Comparison of ENCODE assay signal across 9 cellular contexts in genomic region chr9:113993838-113994540, GRCh38.
A peak's percentile ranks its signal among the peaks of the same experiment; 100 is the strongest.
DNase-seq lines count a peak whose midpoint lies in the region; ATAC-seq and TF ChIP-seq lines count a peak whose summit lies in the region.
"Had no signal": no experiment of that assay in that cellular context is flagged by ENCODE, and none has a peak within 500 bp of the region (broad histone marks: within the 10 kb centered on the region; RNA-seq: fewer than 3 reads in every experiment).

No MANE protein-coding gene starts in this region.

- peak in 1 of 2 donors; percentile 29 for ATAC-seq in naive thymus-derived CD8-positive, alpha-beta T cell
- no peak for ATAC-seq in GM21825 (IDR thresholded peaks at IDR 0.05; ENCODE audit: unreplicated experiment)
- ATAC-seq: effector memory CD8-positive, alpha-beta T cell had no signal

- H3K27me3 ChIP-seq in BLaER1: no peaks in the 10 kb centered on the region
- no peaks in the 10 kb centered on the region for H3K27me3 ChIP-seq in mesendoderm (ENCODE audit: insufficient read depth, low read length, poor library complexity)

- peak overlapping the region; percentile 13; the same call in 1 of the 2 replicates for H3K27ac ChIP-seq in BLaER1
- no peak overlapping the region for H3K27ac ChIP-seq in mesendoderm (ENCODE audit: low read depth, low read length)

- H3K27ac Mint-ChIP-seq in naive thymus-derived CD8-positive, alpha-beta T cell: peak overlapping the region in 6 of 10 donors; percentile 27 to 84 (median 60)
- H3K27ac Mint-ChIP-seq: effector memory CD8-positive, alpha-beta T cell had no signal

- H3K18ac ChIP-seq in mesendoderm (ENCODE audit: low read length): no peak overlapping the region

- peak overlapping the region; percentile 92 for H3K4me2 ChIP-seq in BLaER1
- H3K4me2 ChIP-seq in mesendoderm (ENCODE audit: low read length): no peak overlapping the region

- no peak overlapping the region for H3K4ac ChIP-seq in mesendoderm (ENCODE audit: low read depth, low read length)

- peaks cover 0 to 10% (median 0%) of the 10 kb centered on the region in 3 donors for H3K36me3 Mint-ChIP-seq in naive thymus-derived CD8-positive, alpha-beta T cell

- WGBS in mesendoderm (ENCODE audit: extremely low coverage, insufficient coverage, low lambda C conversion rate): no CpG with 5 or more reads among the region's 14 CpGs

- H2BK15ac ChIP-seq in mesendoderm (replicated peaks; ENCODE audit: low read depth): no peak overlapping the region

- no peak overlapping the region for H3K4me3 Mint-ChIP-seq in naive thymus-derived CD8-positive, alpha-beta T cell
- H3K4me3 Mint-ChIP-seq: effector memory CD8-positive, alpha-beta T cell had no signal

- POLR2A ChIA-PET in naive thymus-derived CD8-positive, alpha-beta T cell (lab: Charles Lee): no interaction called here

- H2BK5ac ChIP-seq in mesendoderm (ENCODE audit: low read length): no peak overlapping the region

- H3K36me3 ChIP-seq in BLaER1: peaks cover 79% of the 10 kb centered on the region
- H3K36me3 ChIP-seq in mesendoderm (ENCODE audit: control insufficient read depth, insufficient read depth, low read length): no peaks in the 10 kb centered on the region

- no peak overlapping the region for H3K56ac ChIP-seq in mesendoderm (ENCODE audit: low read length)

- no peak for TF ChIP-seq CTCF in GM20000 (IDR thresholded peaks at IDR 0.05; ENCODE audit: extremely low read depth, missing control alignments)

- peaks cover 14 to 28% (median 18%) of the 10 kb centered on the region in 4 donors for H3K4me1 Mint-ChIP-seq in naive thymus-derived CD8-positive, alpha-beta T cell

- H3K9me3 ChIP-seq in BLaER1: no peaks in the 10 kb centered on the region

- no peak overlapping the region for H3K4me3 ChIP-seq in BLaER1
- no peak overlapping the region for H3K4me3 ChIP-seq in mesendoderm (ENCODE audit: low read length)

- H3K27me3 Mint-ChIP-seq in naive thymus-derived CD8-positive, alpha-beta T cell: no peaks in the 10 kb centered on the region

- DNase-seq in NCI-H2196 (lab: John Stamatoyannopoulos, UW; ENCODE audit: unreplicated experiment): peak; percentile 90
- DNase-seq in dermis microvascular lymphatic vessel endothelial cell (ENCODE audit: low read depth in 2 of 2): peak; percentile 82 to 95
- DNase-seq in naive thymus-derived CD8-positive, alpha-beta T cell: no peak
- DNase-seq in islet precursor cell: no peak
- no peak for DNase-seq in GM20000 (ENCODE audit: low spot score)
- no peak for DNase-seq in mesendoderm
- DNase-seq: effector memory CD8-positive, alpha-beta T cell had no signal

- H3K9me3 Mint-ChIP-seq in naive thymus-derived CD8-positive, alpha-beta T cell: no peaks in the 10 kb centered on the region
- H3K9me3 Mint-ChIP-seq: effector memory CD8-positive, alpha-beta T cell had no signal

- no peak overlapping the region for H2AK5ac ChIP-seq in mesendoderm (ENCODE audit: low read length)

- H3K79me2 ChIP-seq in mesendoderm (ENCODE audit: control insufficient read depth, insufficient read depth, low read length): no peaks in the 10 kb centered on the region

- H4K8ac ChIP-seq in mesendoderm (ENCODE audit: low read depth, low read length): no peak overlapping the region

- peaks cover 6% of the 10 kb centered on the region; the same call in 1 of the 2 replicates for H4K20me1 ChIP-seq in BLaER1

- H2BK120ac ChIP-seq in mesendoderm (ENCODE audit: low read depth, low read length): no peak overlapping the region

- peak overlapping the region; percentile 0; the same call in 1 of the 2 replicates for H3K9ac ChIP-seq in BLaER1
- no peak overlapping the region for H3K9ac ChIP-seq in mesendoderm (ENCODE audit: low read length)

- H3K79me1 ChIP-seq in mesendoderm (ENCODE audit: low read length): no peaks in the 10 kb centered on the region

- no peak overlapping the region for H4K5ac ChIP-seq in mesendoderm (ENCODE audit: low read length)

- H3K23ac ChIP-seq in mesendoderm (ENCODE audit: low read length): no peak overlapping the region

- H3K4me1 ChIP-seq in BLaER1 (peaks cover 72% of the 10 kb centered on the region), mesendoderm (ENCODE audit: control insufficient read depth, low read depth, low read length) (no peaks in the 10 kb centered on the region)

Comparison
In these comparisons a context has a peak if more than half of its experiments do, and no peak if none do; other contexts are left out.
1. DNase-seq: peak in NCI-H2196 (single experiment) and dermis microvascular lymphatic vessel endothelial cell (2 of 2); none in naive thymus-derived CD8-positive, alpha-beta T cell (0 of 10), islet precursor cell (single experiment), GM20000 (single experiment) and mesendoderm (single experiment).